ENCODE assay signal across 1 cellular context in the genomic region with DNA sequence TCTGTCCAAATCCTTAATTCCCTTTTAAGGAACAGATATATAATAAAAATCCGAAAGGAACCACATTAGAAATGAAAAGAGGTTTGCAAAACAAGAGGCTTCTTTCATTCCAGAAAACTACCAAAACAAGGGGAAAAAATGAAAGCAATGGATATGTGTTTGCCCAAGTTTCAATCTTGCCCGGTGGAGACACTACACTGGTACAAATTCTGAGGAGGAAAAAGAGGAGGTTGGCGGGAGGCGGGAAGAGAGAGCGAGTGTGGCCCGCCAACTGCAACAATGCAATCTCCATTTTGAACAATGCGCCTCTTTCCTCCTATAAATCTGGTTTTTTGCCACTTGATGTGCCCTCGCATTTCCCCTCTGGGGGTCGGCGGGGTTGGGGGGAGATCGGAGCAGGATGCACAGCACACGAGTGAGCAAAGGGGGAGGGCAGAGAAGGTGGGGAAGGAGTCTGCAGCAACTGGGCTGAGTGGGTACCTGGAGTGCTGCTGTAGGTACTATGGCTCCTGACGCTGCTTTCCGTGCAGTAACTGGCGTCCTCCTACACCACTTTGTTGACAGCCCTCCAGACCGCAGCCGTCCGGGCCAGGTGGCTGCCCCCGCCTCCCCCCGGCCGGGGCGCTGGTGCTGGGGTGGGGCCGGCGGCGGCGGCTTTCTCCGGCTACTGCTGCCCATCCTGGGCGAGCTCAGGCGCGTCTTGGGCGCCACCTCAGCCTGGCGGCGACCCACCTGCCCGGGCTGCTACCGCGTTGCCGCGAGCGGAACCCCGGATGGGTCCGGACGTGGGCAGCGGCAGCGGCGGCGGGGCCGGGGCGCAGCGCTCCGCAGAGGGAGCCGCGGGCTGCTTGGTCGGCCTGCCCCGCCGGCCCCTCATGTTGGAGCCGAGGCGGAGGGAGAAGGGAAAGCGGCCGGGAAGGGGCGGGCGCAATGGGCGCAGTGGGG.
TF ChIP-seq lines count a peak whose summit lies in the region.

No MANE protein-coding gene starts in this region.

TF ChIP-seq in GM12878, 131 proteins besides CTCF, POLR2A, EP300 and RAD21 (continued from another document and continues in another):
- TF ChIP-seq, protein P1, sequence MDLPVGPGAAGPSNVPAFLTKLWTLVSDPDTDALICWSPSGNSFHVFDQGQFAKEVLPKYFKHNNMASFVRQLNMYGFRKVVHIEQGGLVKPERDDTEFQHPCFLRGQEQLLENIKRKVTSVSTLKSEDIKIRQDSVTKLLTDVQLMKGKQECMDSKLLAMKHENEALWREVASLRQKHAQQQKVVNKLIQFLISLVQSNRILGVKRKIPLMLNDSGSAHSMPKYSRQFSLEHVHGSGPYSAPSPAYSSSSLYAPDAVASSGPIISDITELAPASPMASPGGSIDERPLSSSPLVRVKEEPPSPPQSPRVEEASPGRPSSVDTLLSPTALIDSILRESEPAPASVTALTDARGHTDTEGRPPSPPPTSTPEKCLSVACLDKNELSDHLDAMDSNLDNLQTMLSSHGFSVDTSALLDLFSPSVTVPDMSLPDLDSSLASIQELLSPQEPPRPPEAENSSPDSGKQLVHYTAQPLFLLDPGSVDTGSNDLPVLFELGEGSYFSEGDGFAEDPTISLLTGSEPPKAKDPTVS (IDR thresholded peaks at IDR 0.05; ENCODE audit: low read depth, low read length), result no peak; the same call in 1 of the 2 replicates
- peak; percentile 79 for TF ChIP-seq MLLT1 (IDR thresholded peaks at IDR 0.05)
- TF ChIP-seq ZNF274 (IDR thresholded peaks at IDR 0.05; ENCODE audit: insufficient read depth, insufficient read length), result no peak
- no peak for TF ChIP-seq SMAD1 (IDR thresholded peaks at IDR 0.05; ENCODE audit: low read depth, partially characterized antibody)
- TF ChIP-seq PML (IDR thresholded peaks at IDR 0.05; ENCODE audit: low read length), result peak; percentile 66; the same call in 1 of the 2 replicates
- TF ChIP-seq, protein P2, sequence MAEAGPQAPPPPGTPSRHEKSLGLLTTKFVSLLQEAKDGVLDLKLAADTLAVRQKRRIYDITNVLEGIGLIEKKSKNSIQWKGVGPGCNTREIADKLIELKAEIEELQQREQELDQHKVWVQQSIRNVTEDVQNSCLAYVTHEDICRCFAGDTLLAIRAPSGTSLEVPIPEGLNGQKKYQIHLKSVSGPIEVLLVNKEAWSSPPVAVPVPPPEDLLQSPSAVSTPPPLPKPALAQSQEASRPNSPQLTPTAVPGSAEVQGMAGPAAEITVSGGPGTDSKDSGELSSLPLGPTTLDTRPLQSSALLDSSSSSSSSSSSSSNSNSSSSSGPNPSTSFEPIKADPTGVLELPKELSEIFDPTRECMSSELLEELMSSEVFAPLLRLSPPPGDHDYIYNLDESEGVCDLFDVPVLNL (IDR thresholded peaks at IDR 0.05; ENCODE audit: low read depth, low read length), result no peak
- no peak for TF ChIP-seq CBX5 (IDR thresholded peaks at IDR 0.05; ENCODE audit: low read depth)
- TF ChIP-seq, protein P3, sequence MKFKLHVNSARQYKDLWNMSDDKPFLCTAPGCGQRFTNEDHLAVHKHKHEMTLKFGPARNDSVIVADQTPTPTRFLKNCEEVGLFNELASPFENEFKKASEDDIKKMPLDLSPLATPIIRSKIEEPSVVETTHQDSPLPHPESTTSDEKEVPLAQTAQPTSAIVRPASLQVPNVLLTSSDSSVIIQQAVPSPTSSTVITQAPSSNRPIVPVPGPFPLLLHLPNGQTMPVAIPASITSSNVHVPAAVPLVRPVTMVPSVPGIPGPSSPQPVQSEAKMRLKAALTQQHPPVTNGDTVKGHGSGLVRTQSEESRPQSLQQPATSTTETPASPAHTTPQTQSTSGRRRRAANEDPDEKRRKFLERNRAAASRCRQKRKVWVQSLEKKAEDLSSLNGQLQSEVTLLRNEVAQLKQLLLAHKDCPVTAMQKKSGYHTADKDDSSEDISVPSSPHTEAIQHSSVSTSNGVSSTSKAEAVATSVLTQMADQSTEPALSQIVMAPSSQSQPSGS (IDR thresholded peaks at IDR 0.05; ENCODE audit: low read length), result no peak
- no peak for TF ChIP-seq JUND (IDR thresholded peaks at IDR 0.05; ENCODE audit: low read depth, low read length)
- TF ChIP-seq HCFC1 (IDR thresholded peaks at IDR 0.05; ENCODE audit: low read length), result no peak; the same call in 1 of the 2 replicates
- TF ChIP-seq POLR2AphosphoS2 (IDR thresholded peaks at IDR 0.05; ENCODE audit: low read depth, low read length), result peak; percentile 75
- TF ChIP-seq CREB1 (IDR thresholded peaks at IDR 0.05; ENCODE audit: low read depth), result peak; percentile 67
- TF ChIP-seq ZNF687 (IDR thresholded peaks at IDR 0.05), result peak; percentile 55; the same call in 1 of the 2 replicates
- TF ChIP-seq SMAD5 (IDR thresholded peaks at IDR 0.05; ENCODE audit: low read depth), result peak; percentile 40; the same call in 1 of the 2 replicates
- TF ChIP-seq NFIC (IDR thresholded peaks at IDR 0.05; ENCODE audit: low read depth, low read length), result no peak; the same call in 1 of the 2 replicates
- TF ChIP-seq MYB (IDR thresholded peaks at IDR 0.05; ENCODE audit: borderline replicate concordance, low read depth, low read length), result no peak
- 0 out of 2 replicates have a peak, but pooled peaks have one; percentile 72 for TF ChIP-seq CHD1 (IDR thresholded peaks at IDR 0.05; ENCODE audit: low read depth, low read length)
- TF ChIP-seq, protein P4, sequence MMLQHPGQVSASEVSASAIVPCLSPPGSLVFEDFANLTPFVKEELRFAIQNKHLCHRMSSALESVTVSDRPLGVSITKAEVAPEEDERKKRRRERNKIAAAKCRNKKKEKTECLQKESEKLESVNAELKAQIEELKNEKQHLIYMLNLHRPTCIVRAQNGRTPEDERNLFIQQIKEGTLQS (IDR thresholded peaks at IDR 0.05; ENCODE audit: borderline replicate concordance, extremely low read depth, low read depth, low read length), result no peak
- TF ChIP-seq YBX1 (IDR thresholded peaks at IDR 0.05), result no peak
- peak; percentile 99 for TF ChIP-seq TCF3 (IDR thresholded peaks at IDR 0.05; ENCODE audit: borderline replicate concordance, insufficient read depth, low read depth, low read length)
- TF ChIP-seq GATAD2B (conservative IDR thresholded peaks at IDR 0.05; ENCODE audit: low read depth), result peak; percentile 93
- no peak for TF ChIP-seq SREBF2 (IDR thresholded peaks at IDR 0.05; ENCODE audit: low read length)
- TF ChIP-seq USF1 (IDR thresholded peaks at IDR 0.05; ENCODE audit: borderline replicate concordance, extremely low read length, insufficient read depth, low read depth, low read length), result no peak
- no peak for TF ChIP-seq SIN3A (IDR thresholded peaks at IDR 0.05; ENCODE audit: low read depth, low read length)
- 0 out of 2 replicates have a peak, but pooled peaks have one; percentile 28 for TF ChIP-seq TBL1XR1 (IDR thresholded peaks at IDR 0.05; ENCODE audit: low read depth, low read length)
- TF ChIP-seq RELB (IDR thresholded peaks at IDR 0.05; ENCODE audit: low read depth), result peak; percentile 37
- no peak for TF ChIP-seq TARDBP (IDR thresholded peaks at IDR 0.05; ENCODE audit: borderline replicate concordance)
- peak; percentile 78 for TF ChIP-seq KLF5 (IDR thresholded peaks at IDR 0.05; ENCODE audit: partially characterized antibody)
- no peak for TF ChIP-seq IRF5 (IDR thresholded peaks at IDR 0.05; ENCODE audit: borderline replicate concordance)
- TF ChIP-seq TAF1 (IDR thresholded peaks at IDR 0.05; ENCODE audit: borderline replicate concordance, low read depth, low read length), result peak; percentile 66; the same call in 1 of the 2 replicates
- no peak for TF ChIP-seq MTA2 (IDR thresholded peaks at IDR 0.05; ENCODE audit: low read depth)
- no peak for TF ChIP-seq RFX5 (IDR thresholded peaks at IDR 0.05; ENCODE audit: low read depth, low read length)
- peak; percentile 16 for TF ChIP-seq MEF2B (IDR thresholded peaks at IDR 0.05; ENCODE audit: partially characterized antibody, poor library complexity, severe bottlenecking)
- no peak for TF ChIP-seq SUPT20H (IDR thresholded peaks at IDR 0.05; ENCODE audit: borderline replicate concordance, control insufficient read depth, low read depth, low read length)
- 0 out of 2 replicates have a peak, but pooled peaks have one; percentile 20 for TF ChIP-seq IRF4 (IDR thresholded peaks at IDR 0.05; ENCODE audit: low read depth, low read length)
- peak in 1 of 2 experiments; percentile 70; a peak in 2 of 4 replicates for TF ChIP-seq BHLHE40 (IDR thresholded peaks at IDR 0.05; ENCODE audit: borderline replicate concordance in 1 of 2, low read depth in 2 of 2, low read length in 1 of 2)
- TF ChIP-seq NR2C1 (IDR thresholded peaks at IDR 0.05), result no peak
- no peak for TF ChIP-seq NFYA (IDR thresholded peaks at IDR 0.05; ENCODE audit: borderline replicate concordance, low read depth, low read length)
- TF ChIP-seq IRF3 (IDR thresholded peaks at IDR 0.05), result no peak
- 0 out of 2 replicates have a peak, but pooled peaks have one; percentile 26 for TF ChIP-seq BMI1 (IDR thresholded peaks at IDR 0.05; ENCODE audit: borderline replicate concordance)
